14 cellular contexts compared by ENCODE assay signal in genomic region chr10:61643316-61643751, GRCh38. TPM values are rescaled to one million over a fixed set of nuclear protein-coding genes. Genes with fewer than 3 reads are reported as not detected.
DNase-seq lines count a peak whose midpoint lies in the region; ATAC-seq, FAIRE-seq and TF ChIP-seq lines count a peak whose summit lies in the region.
"Had no signal": no experiment of that assay in that cellular context is flagged by ENCODE, and none has a peak within 500 bp of the region (broad histone marks: within the 10 kb centered on the region; RNA-seq: fewer than 3 reads in every experiment).

No MANE protein-coding gene starts in this region.

- WGBS in trophoblast cell (ENCODE audit: extremely low coverage, insufficient coverage, insufficient read length) = no CpG with 5 or more reads among the region's 1 CpG

- no peaks in the 10 kb centered on the region for H3K9me1 ChIP-seq in endothelial cell of umbilical vein (replicated peaks; ENCODE audit: control insufficient read depth, extremely low read depth, insufficient read depth, low read length)

- no peak overlapping the region for H3K23ac ChIP-seq in trophoblast cell (ENCODE audit: low read length)

- H2AK5ac ChIP-seq in trophoblast cell (ENCODE audit: low read length) = no peak overlapping the region

- no peak overlapping the region for H2AFZ ChIP-seq in endothelial cell of umbilical vein (ENCODE audit: low read depth, low read length)
- no peak overlapping the region for H2AFZ ChIP-seq in trophoblast cell (ENCODE audit: insufficient read depth, low read length, poor library complexity)

- no peak overlapping the region for H2BK12ac ChIP-seq in trophoblast cell (ENCODE audit: low read length)

- CTCF ChIA-PET in endothelial cell of umbilical vein (lab: Charles Lee) = interaction anchor here (0.7 to 1.5 kb wide), 7 partner anchors 10 to 108 kb away, joined by 3 to 5 read pairs (median 3); no protein-coding TSS in a partner anchor

- TF ChIP-seq CTCF in endothelial cell of umbilical vein (IDR thresholded peaks at IDR 0.05; ENCODE audit: extremely low read depth in 1 of 2, insufficient read depth in 1 of 2, low read depth in 1 of 2, low read length in 2 of 2) = no peak

- H4K20me1 ChIP-seq in endothelial cell of umbilical vein (replicated peaks; ENCODE audit: control insufficient read depth, extremely low read depth, insufficient read depth, low read length) = no peaks in the 10 kb centered on the region

- no peak overlapping the region for H2BK5ac ChIP-seq in trophoblast cell (ENCODE audit: low read depth, low read length, poor library complexity)

- H3K79me1 ChIP-seq in trophoblast cell (ENCODE audit: low read length) = no peaks in the 10 kb centered on the region

- H3K36me3 ChIP-seq in endothelial cell of umbilical vein (ENCODE audit: control insufficient read depth in 2 of 2, extremely low read depth in 1 of 2, insufficient read depth in 2 of 2, low read length in 2 of 2) (no peaks in the 10 kb centered on the region), trophoblast cell (ENCODE audit: control insufficient read depth in 1 of 2, insufficient read depth in 2 of 2, low read length in 2 of 2) (no peaks in the 10 kb centered on the region)

- no peak overlapping the region for H4K91ac ChIP-seq in trophoblast cell (ENCODE audit: low read depth, low read length)

- DNase-seq in NCI-H2171 treated with DMSO at 0.1 percent for 48 hours (lab: John Stamatoyannopoulos, UW) (peak; percentile 8), NCI-H2171 (lab: John Stamatoyannopoulos, UW) (no peak), NCI-H345 treated with DMSO at 0.1 percent for 48 hours (lab: John Stamatoyannopoulos, UW; ENCODE audit: unreplicated experiment) (peak; percentile 20), endothelial cell of umbilical vein (ENCODE audit: low read depth, low spot score) (peak; percentile 43), trophoblast cell (peak; percentile 77 to 95), HK-2 (ENCODE audit: unreplicated experiment) (no peak)
- no peak for DNase-seq in effector CD8-positive, alpha-beta T cell (lab: John Stamatoyannopoulos, UW)
- DNase-seq: AML-193; central memory CD4-positive, alpha-beta T cell; GF-D8; NCI-H1048; RPMI8226 had no signal

- POLR2A ChIA-PET in endothelial cell of umbilical vein (lab: Charles Lee) = no interaction called here

- H4K12ac ChIP-seq in trophoblast cell (ENCODE audit: low read depth, low read length) = no peak overlapping the region

- H2BK120ac ChIP-seq in trophoblast cell (ENCODE audit: insufficient read depth, low read length, poor library complexity) = no peak overlapping the region

- H3K18ac ChIP-seq in trophoblast cell (ENCODE audit: low read length) = no peak overlapping the region

- FAIRE-seq in endothelial cell of umbilical vein (lab: Jason Lieb, UNC) = no peak

- no peak overlapping the region for H4K8ac ChIP-seq in trophoblast cell (ENCODE audit: low read depth, low read length)

- TF ChIP-seq POLR2A in endothelial cell of umbilical vein (IDR thresholded peaks at IDR 0.05; ENCODE audit: low read depth, low read length) = no peak

- no peak for ATAC-seq in GM18498 (IDR thresholded peaks at IDR 0.05; ENCODE audit: unreplicated experiment)

- H3K14ac ChIP-seq in trophoblast cell (ENCODE audit: low read length) = no peak overlapping the region

- dilution Hi-C loops in endothelial cell of umbilical vein (cut with MboI; ENCODE audit: extremely low pct_ligation_motif_present, low sequenced_read_pairs) = no loop called here

- H3K4ac ChIP-seq in trophoblast cell (ENCODE audit: low read depth, low read length) = no peak overlapping the region

- peak overlapping the region; percentile 77 for H3K4me2 ChIP-seq in endothelial cell of umbilical vein (ENCODE audit: insufficient read depth, low read length)
- H3K4me2 ChIP-seq in trophoblast cell (ENCODE audit: low read length) = no peak overlapping the region
- H3K4me2 ChIP-seq: smooth muscle cell had no signal

- intact Hi-C loops in endothelial cell of umbilical vein (cut with micrococcal nuclease) = loop anchor here (5.0 kb wide), 1 partner anchor 821 kb away; no protein-coding TSS in a partner anchor

- H3K9ac ChIP-seq in endothelial cell of umbilical vein (replicated peaks; ENCODE audit: extremely low read depth, insufficient read depth, low read length) (no peak overlapping the region), trophoblast cell (ENCODE audit: low read length) (no peak overlapping the region)

- H3K27me3 ChIP-seq in endothelial cell of umbilical vein (ENCODE audit: control insufficient read depth in 2 of 2, insufficient read depth in 2 of 2, low read length in 2 of 2) (no peaks in the 10 kb centered on the region), trophoblast cell (ENCODE audit: insufficient read depth, low read length) (no peaks in the 10 kb centered on the region)

- H3K27ac ChIP-seq in endothelial cell of umbilical vein (ENCODE audit: insufficient read depth, low read depth, low read length) = peak overlapping the region; percentile 50
- H3K27ac ChIP-seq in trophoblast cell (ENCODE audit: low read depth, low read length) = no peak overlapping the region

- H3K79me2 ChIP-seq in endothelial cell of umbilical vein (ENCODE audit: control insufficient read depth, insufficient read depth, low read length) = no peaks in the 10 kb centered on the region
- H3K79me2 ChIP-seq in trophoblast cell (ENCODE audit: control insufficient read depth, insufficient read depth, low read length, poor library complexity) = no peaks in the 10 kb centered on the region

- BruUV-seq in endothelial cell of umbilical vein (replicated peaks; lab: Mats Ljungman, UMichigan) = no TSS peak

- H3K4me1 ChIP-seq in endothelial cell of umbilical vein (ENCODE audit: control insufficient read depth, extremely low read depth, insufficient read depth, low read length) (peaks cover 18% of the 10 kb centered on the region), trophoblast cell (ENCODE audit: control insufficient read depth in 1 of 2, insufficient read depth in 2 of 2, low read length in 2 of 2) (no peaks in the 10 kb centered on the region)

- no peaks in the 10 kb centered on the region for H3K9me3 ChIP-seq in endothelial cell of umbilical vein (replicated peaks; ENCODE audit: control insufficient read depth, insufficient read depth, low read length)
- no peaks in the 10 kb centered on the region for H3K9me3 ChIP-seq in trophoblast cell (ENCODE audit: insufficient read depth, low read depth, low read length)

- H3K4me3 ChIP-seq in endothelial cell of umbilical vein (replicated peaks in 1 of 3; ENCODE audit: insufficient read depth in 1 of 3, low read depth in 1 of 3, low read length in 3 of 3) = no peak overlapping the region
- H3K4me3 ChIP-seq in trophoblast cell (ENCODE audit: low read depth, low read length) = no peak overlapping the region
- H3K4me3 ChIP-seq: smooth muscle cell had no signal

TF ChIP-seq in endothelial cell of umbilical vein, 7 proteins besides CTCF, POLR2A, EP300 and RAD21:
- TF ChIP-seq POLR2AphosphoS5 (IDR thresholded peaks at IDR 0.05; ENCODE audit: insufficient read depth, low read depth, low read length) (no peak), MAX (IDR thresholded peaks at IDR 0.05; ENCODE audit: insufficient read depth, insufficient read length) (no peak), FOS (IDR thresholded peaks at IDR 0.05; ENCODE audit: borderline replicate concordance, insufficient read depth, low read length) (no peak), MYC (IDR thresholded peaks at IDR 0.05; ENCODE audit: low read depth, low read length) (no peak), JUN (IDR thresholded peaks at IDR 0.05; ENCODE audit: borderline replicate concordance, insufficient read depth, insufficient read length, low read depth) (no peak), EZH2 (IDR thresholded peaks at IDR 0.05; ENCODE audit: borderline replicate concordance, low read depth, low read length, severe bottlenecking) (no peak), GATA2 (IDR thresholded peaks at IDR 0.05; ENCODE audit: insufficient read depth, insufficient read length, low read depth, low read length) (no peak)

RNA-seq across cellular contexts. Expression of gene CABCOCO1, which starts 19.4 kb away (rescaled TPM):
- 0.51 and 1.3 TPM in 2 replicates for total RNA-seq in endothelial cell of umbilical vein
- 0.06 TPM in 1 of 2 replicates, not detected in the other for polyA plus RNA-seq in endothelial cell of umbilical vein
- 0.30 and 0.35 TPM in 2 replicates for polyA plus RNA-seq in endothelial cell of umbilical vein (2011; cell fraction: cytosol; rRNA removed)
- 0.20 TPM in 1 of 2 replicates, not detected in the other for polyA plus RNA-seq in endothelial cell of umbilical vein (2011; cell fraction: nucleus; rRNA removed)
- polyA plus RNA-seq in endothelial cell of umbilical vein (2012) = 0.16 TPM in 1 of 2 replicates, not detected in the other
- polyA minus RNA-seq in endothelial cell of umbilical vein = 0.34 TPM in 1 of 2 replicates, not detected in the other
- polyA minus RNA-seq in endothelial cell of umbilical vein (2011; cell fraction: cytosol; rRNA and poly(A)+ RNA removed) = not detected
- not detected in 2 replicates for polyA minus RNA-seq in endothelial cell of umbilical vein (2011; cell fraction: nucleus; rRNA and poly(A)+ RNA removed)
- 0.04 TPM in 1 of 2 replicates, not detected in the other for polyA plus RNA-seq in trophoblast cell (2013)
- total RNA-seq: smooth muscle cell had no signal

Comparison
In these comparisons a context has a peak if more than half of its experiments do, and no peak if none do; other contexts are left out.
1. DNase-seq: peak in NCI-H2171 treated with DMSO at 0.1 percent for 48 hours (single experiment), NCI-H345 treated with DMSO at 0.1 percent for 48 hours (single experiment), endothelial cell of umbilical vein (single experiment) and trophoblast cell (2 of 2); none in NCI-H2171 (single experiment), HK-2 (single experiment) and effector CD8-positive, alpha-beta T cell (single experiment).